In genomic region chr16:4696905-4697866, GRCh38 we compare ENCODE assay signal across 21 cellular contexts. TPM values are rescaled to one million over a fixed set of nuclear protein-coding genes. Genes with fewer than 3 reads are reported as not detected.
DNase-seq lines count a peak whose midpoint lies in the region; ATAC-seq and TF ChIP-seq lines count a peak whose summit lies in the region.
"Had no signal": no experiment of that assay in that cellular context is flagged by ENCODE, and none has a peak within 500 bp of the region (broad histone marks: within the 10 kb centered on the region; RNA-seq: fewer than 3 reads in every experiment).

No MANE protein-coding gene starts in this region.

- H2BK5ac ChIP-seq in mesendoderm (ENCODE audit: low read length), result no peak overlapping the region

- TF ChIP-seq CTCF in hepatocyte (IDR thresholded peaks at IDR 0.05; ENCODE audit: poor library complexity), result no peak

- no peak overlapping the region for H3K9ac ChIP-seq in mesendoderm (ENCODE audit: low read length)

- H3K27ac ChIP-seq in hepatocyte (no peak overlapping the region), mesendoderm (ENCODE audit: low read depth, low read length) (no peak overlapping the region)
- H3K27ac ChIP-seq: transverse colon had no signal

- peaks cover 65% of the 10 kb centered on the region for H3K36me3 Mint-ChIP-seq in activated T-cell treated with anti-CD3 and anti-CD28 coated beads, Interleukin-2, amount 50 U/mL, for 24 hours (ENCODE audit: low read depth)
- peaks cover 1% of the 10 kb centered on the region for H3K36me3 Mint-ChIP-seq in activated T-cell treated with anti-CD3 and anti-CD28 coated beads, Interleukin-2, amount 50 U/mL, for 4 hours (ENCODE audit: insufficient read depth)
- H3K36me3 Mint-ChIP-seq in stimulated activated memory B cell treated with anti-CD40 and anti-IgM and Interleukin-4, amounts not matched to agents 10 μg/mL and 1 μg/mL and 100 μg/mL, for 72 hours, result peaks cover 14% of the 10 kb centered on the region

- H3K4me3 ChIP-seq in hepatocyte, result no peak overlapping the region
- no peak overlapping the region for H3K4me3 ChIP-seq in mesendoderm (ENCODE audit: low read length)
- H3K4me3 ChIP-seq: GM23338, transverse colon had no signal

- WGBS in hepatocyte (ENCODE audit: low lambda C conversion rate, missing lambda C conversion rate), result 91% methylated on average over 33 of the region's 33 CpGs
- no CpG with 5 or more reads among the region's 33 CpGs for WGBS in mesendoderm (ENCODE audit: extremely low coverage, insufficient coverage, low lambda C conversion rate)

- no peak overlapping the region for H2BK15ac ChIP-seq in mesendoderm (replicated peaks; ENCODE audit: low read depth)

- DNase-seq in activated T-cell treated with anti-CD3 and anti-CD28 coated beads, Interleukin-2, amount 50 U/mL, for 24 hours, result no peak
- DNase-seq in activated T-cell treated with anti-CD3 and anti-CD28 coated beads, Interleukin-2, amount 50 U/mL, for 4 hours, result no peak
- DNase-seq in hepatocyte (ENCODE audit: low spot score), result peak; percentile 21
- no peak for DNase-seq in NCI-H1930 (lab: John Stamatoyannopoulos, UW)
- no peak for DNase-seq in mesendoderm
- DNase-seq in HK-2 (ENCODE audit: unreplicated experiment), result no peak
- DNase-seq: activated CD4-positive, alpha-beta memory T cell treated with anti-CD3 and anti-CD28 coated beads, Interleukin-2, amount 10 ng/mL, durations not matched to agents 7 days and 5 days; activated effector memory CD4-positive, alpha-beta T cell treated with Interleukin-2 at 50 U/mL for 16 hours; central memory CD4-positive, alpha-beta T cell; effector CD4-positive, alpha-beta T cell; head of caudate nucleus; mesenchymal stem cell; NCI-H187 treated with DMSO at 0.1 percent for 48 hours; NCI-H510A; retina; stimulated activated naive CD4-positive, alpha-beta T cell treated with Interleukin-2 at 50 U/mL for 16 hours; transverse colon had no signal

- peaks cover 17% of the 10 kb centered on the region for H3K79me2 ChIP-seq in hepatocyte
- no peaks in the 10 kb centered on the region for H3K79me2 ChIP-seq in mesendoderm (ENCODE audit: control insufficient read depth, insufficient read depth, low read length)

- peaks cover 2% of the 10 kb centered on the region for H3K79me1 ChIP-seq in mesendoderm (ENCODE audit: low read length)

- no peak overlapping the region for H2BK120ac ChIP-seq in mesendoderm (ENCODE audit: low read depth, low read length)

- H3K27ac Mint-ChIP-seq in activated T-cell treated with anti-CD3 and anti-CD28 coated beads, Interleukin-2, amount 50 U/mL, for 24 hours, result peak overlapping the region; percentile 6
- peak overlapping the region; percentile 27 for H3K27ac Mint-ChIP-seq in stimulated activated memory B cell treated with anti-CD40 and anti-IgM and Interleukin-4, amounts not matched to agents 10 μg/mL and 1 μg/mL and 100 μg/mL, for 72 hours
- H3K27ac Mint-ChIP-seq: activated CD4-positive, alpha-beta memory T cell treated with anti-CD3 and anti-CD28 coated beads, Interleukin-2, amount 10 ng/mL, durations not matched to agents 7 days and 5 days; GM23338 had no signal

- peaks cover 38% of the 10 kb centered on the region for H3K4me1 Mint-ChIP-seq in activated T-cell treated with anti-CD3 and anti-CD28 coated beads, Interleukin-2, amount 50 U/mL, for 24 hours (ENCODE audit: low read depth)
- H3K4me1 Mint-ChIP-seq in activated T-cell treated with anti-CD3 and anti-CD28 coated beads, Interleukin-2, amount 50 U/mL, for 4 hours (ENCODE audit: low read depth), result peaks cover 13% of the 10 kb centered on the region
- peaks cover 22% of the 10 kb centered on the region for H3K4me1 Mint-ChIP-seq in stimulated activated memory B cell treated with anti-CD40 and anti-IgM and Interleukin-4, amounts not matched to agents 10 μg/mL and 1 μg/mL and 100 μg/mL, for 72 hours

- H4K5ac ChIP-seq in mesendoderm (ENCODE audit: low read length), result no peak overlapping the region

- no peak overlapping the region for H3K4ac ChIP-seq in mesendoderm (ENCODE audit: low read depth, low read length)

- H3K23ac ChIP-seq in mesendoderm (ENCODE audit: low read length), result no peak overlapping the region

- no peak overlapping the region for H2AFZ ChIP-seq in hepatocyte
- H2AFZ ChIP-seq: GM23338 had no signal

- no peaks in the 10 kb centered on the region for H3K9me2 ChIP-seq in hepatocyte (replicated peaks; ENCODE audit: insufficient read depth)

- H3K27me3 Mint-ChIP-seq in activated T-cell treated with anti-CD3 and anti-CD28 coated beads, Interleukin-2, amount 50 U/mL, for 24 hours, result no peaks in the 10 kb centered on the region
- H3K27me3 Mint-ChIP-seq in activated T-cell treated with anti-CD3 and anti-CD28 coated beads, Interleukin-2, amount 50 U/mL, for 4 hours (ENCODE audit: low read depth), result no peaks in the 10 kb centered on the region
- no peaks in the 10 kb centered on the region for H3K27me3 Mint-ChIP-seq in stimulated activated memory B cell treated with anti-CD40 and anti-IgM and Interleukin-4, amounts not matched to agents 10 μg/mL and 1 μg/mL and 100 μg/mL, for 72 hours
- H3K27me3 Mint-ChIP-seq: activated CD4-positive, alpha-beta memory T cell treated with anti-CD3 and anti-CD28 coated beads, Interleukin-2, amount 10 ng/mL, durations not matched to agents 7 days and 5 days had no signal

- H2AK5ac ChIP-seq in mesendoderm (ENCODE audit: low read length), result no peak overlapping the region

- H3K4me1 ChIP-seq in hepatocyte (ENCODE audit: insufficient read depth), result peaks cover 20% of the 10 kb centered on the region
- no peaks in the 10 kb centered on the region for H3K4me1 ChIP-seq in mesendoderm (ENCODE audit: control insufficient read depth, low read depth, low read length)

- no peaks in the 10 kb centered on the region for H4K20me1 ChIP-seq in hepatocyte (ENCODE audit: insufficient read depth, poor library complexity, severe bottlenecking)

- no peaks in the 10 kb centered on the region for H3K9me3 Mint-ChIP-seq in activated T-cell treated with anti-CD3 and anti-CD28 coated beads, Interleukin-2, amount 50 U/mL, for 24 hours
- H3K9me3 Mint-ChIP-seq in activated T-cell treated with anti-CD3 and anti-CD28 coated beads, Interleukin-2, amount 50 U/mL, for 4 hours, result no peaks in the 10 kb centered on the region
- no peaks in the 10 kb centered on the region for H3K9me3 Mint-ChIP-seq in stimulated activated memory B cell treated with anti-CD40 and anti-IgM and Interleukin-4, amounts not matched to agents 10 μg/mL and 1 μg/mL and 100 μg/mL, for 72 hours
- H3K9me3 Mint-ChIP-seq: activated CD4-positive, alpha-beta memory T cell treated with anti-CD3 and anti-CD28 coated beads, Interleukin-2, amount 10 ng/mL, durations not matched to agents 7 days and 5 days; CD8-positive, alpha-beta memory T cell; GM23338 had no signal

- H3K4me2 ChIP-seq in hepatocyte (no peak overlapping the region), mesendoderm (ENCODE audit: low read length) (no peak overlapping the region)
- H3K4me2 ChIP-seq: GM23338 had no signal

- no peak overlapping the region for H3K56ac ChIP-seq in mesendoderm (ENCODE audit: low read length)

- H4K8ac ChIP-seq in mesendoderm (ENCODE audit: low read depth, low read length), result no peak overlapping the region

- H3K27me3 ChIP-seq in hepatocyte (no peaks in the 10 kb centered on the region), mesendoderm (ENCODE audit: insufficient read depth, low read length, poor library complexity) (no peaks in the 10 kb centered on the region)
- H3K27me3 ChIP-seq: transverse colon had no signal

- no peak for ATAC-seq in activated T-cell treated with anti-CD3 and anti-CD28 coated beads, Interleukin-2, amount 50 U/mL, for 4 hours
- no peak for ATAC-seq in stimulated activated memory B cell treated with anti-CD40 and anti-IgM and Interleukin-4, amounts not matched to agents 10 μg/mL and 1 μg/mL and 100 μg/mL, for 72 hours
- ATAC-seq: GM23338 had no signal

- no peaks in the 10 kb centered on the region for H3K9me3 ChIP-seq in hepatocyte (ENCODE audit: low read depth)
- H3K9me3 ChIP-seq: transverse colon had no signal

- no peak overlapping the region for H3K18ac ChIP-seq in mesendoderm (ENCODE audit: low read length)

- H3K4me3 Mint-ChIP-seq in activated T-cell treated with anti-CD3 and anti-CD28 coated beads, Interleukin-2, amount 50 U/mL, for 24 hours, result no peak overlapping the region
- no peak overlapping the region for H3K4me3 Mint-ChIP-seq in activated T-cell treated with anti-CD3 and anti-CD28 coated beads, Interleukin-2, amount 50 U/mL, for 4 hours
- H3K4me3 Mint-ChIP-seq in stimulated activated memory B cell treated with anti-CD40 and anti-IgM and Interleukin-4, amounts not matched to agents 10 μg/mL and 1 μg/mL and 100 μg/mL, for 72 hours, result no peak overlapping the region
- H3K4me3 Mint-ChIP-seq: activated CD4-positive, alpha-beta memory T cell treated with anti-CD3 and anti-CD28 coated beads, Interleukin-2, amount 10 ng/mL, durations not matched to agents 7 days and 5 days; GM23338 had no signal

- H3K36me3 ChIP-seq in hepatocyte (replicated peaks; ENCODE audit: insufficient read depth, low read depth) (no peaks in the 10 kb centered on the region), mesendoderm (ENCODE audit: control insufficient read depth, insufficient read depth, low read length) (peaks cover 4% of the 10 kb centered on the region)
- H3K36me3 ChIP-seq: transverse colon had no signal

TF ChIP-seq in PFSK-1, 5 proteins besides CTCF, POLR2A, EP300 and RAD21:
- TF ChIP-seq SIN3A (IDR thresholded peaks at IDR 0.05; ENCODE audit: borderline replicate concordance, insufficient read depth, low read length) (no peak), POLR2AphosphoS5 (IDR thresholded peaks at IDR 0.05; ENCODE audit: low read depth, low read length) (peak; percentile 11; the same call in 1 of the 2 replicates)
TF ChIP-seq in PFSK-1: peak in this region for 1.

RNA-seq across cellular contexts. Expression of gene NUDT16L1, which starts 3.8 kb away (rescaled TPM):
- total RNA-seq in activated T-cell treated with anti-CD3 and anti-CD28 coated beads, Interleukin-2, amount 50 U/mL, for 4 hours, result 10 to 100 TPM; 53.1 to 56.8 (median 54.1) TPM
- polyA plus RNA-seq in PFSK-1 (2012; ENCODE audit: insufficient read length, low read depth), result 64.6 TPM
- 40.4 and 54.8 TPM in 2 replicates for total RNA-seq in hepatocyte
- polyA plus RNA-seq in hepatocyte, result 78.8 and 80.5 TPM in 2 replicates
- polyA plus RNA-seq in mesendoderm (2013, experiment 1 of 2), result 27.8 TPM
- polyA plus RNA-seq in mesendoderm (2013, experiment 2 of 2), result 28.2 TPM

RNA-seq across cellular contexts. Expression of gene ANKS3, which starts 36.9 kb away (rescaled TPM):
- 10 to 100 TPM; 19.4 to 24.1 (median 21.8) TPM for total RNA-seq in activated T-cell treated with anti-CD3 and anti-CD28 coated beads, Interleukin-2, amount 50 U/mL, for 4 hours
- 16.2 TPM for polyA plus RNA-seq in PFSK-1 (2012; ENCODE audit: insufficient read length, low read depth)
- 17.4 and 18.5 TPM in 2 replicates for total RNA-seq in hepatocyte
- 11.7 and 14.8 TPM in 2 replicates for polyA plus RNA-seq in hepatocyte
- 6.4 TPM for polyA plus RNA-seq in mesendoderm (2013, experiment 1 of 2)
- polyA plus RNA-seq in mesendoderm (2013, experiment 2 of 2), result 6.7 TPM

RNA-seq across cellular contexts. Expression of gene DNAAF8, which starts 37.2 kb away (rescaled TPM):
- total RNA-seq in activated T-cell treated with anti-CD3 and anti-CD28 coated beads, Interleukin-2, amount 50 U/mL, for 4 hours, result under 1 TPM; 0.16 to 0.47 (median 0.25) TPM
- 0.65 TPM for polyA plus RNA-seq in PFSK-1 (2012; ENCODE audit: insufficient read length, low read depth)
- total RNA-seq in hepatocyte, result 0.23 and 0.64 TPM in 2 replicates
- 1.6 and 3.3 TPM in 2 replicates for polyA plus RNA-seq in hepatocyte
- 0.35 TPM for polyA plus RNA-seq in mesendoderm (2013, experiment 1 of 2)
- 0.25 TPM for polyA plus RNA-seq in mesendoderm (2013, experiment 2 of 2)
- total RNA-seq: activated CD4-positive, alpha-beta memory T cell treated with anti-CD3 and anti-CD28 coated beads, Interleukin-2, amount 10 ng/mL, durations not matched to agents 7 days and 5 days had no signal
